30 cellular contexts compared by ENCODE assay signal in the genomic region with DNA sequence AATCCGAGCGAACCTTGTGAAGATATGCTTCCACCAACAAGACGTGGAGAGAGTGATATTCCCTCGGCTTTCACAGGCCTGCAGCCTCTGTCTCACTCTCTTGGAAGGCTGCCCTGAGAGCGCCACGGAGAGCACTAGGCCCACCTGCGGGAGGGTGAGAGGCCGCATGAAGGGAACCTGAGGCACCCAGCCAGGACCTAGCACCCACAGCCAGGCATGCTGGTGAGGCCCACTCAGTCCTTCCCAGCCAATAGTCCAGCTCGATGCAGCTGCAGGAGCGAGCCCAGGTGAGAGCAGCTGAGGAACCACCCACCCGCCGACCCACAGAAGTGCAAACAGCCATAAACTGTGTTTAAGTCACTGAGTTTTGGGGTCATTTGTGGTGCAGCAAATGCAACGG.
"Had no signal": no experiment of that assay in that cellular context is flagged by ENCODE, and none has a peak within 500 bp of the region (broad histone marks: within the 10 kb centered on the region; RNA-seq: fewer than 3 reads in every experiment).

No MANE protein-coding gene starts in this region.

- H3K36me3 ChIP-seq: left lung, neural progenitor cell, pancreas, prostate gland, sigmoid colon, spleen, suprapubic skin, thoracic aorta, tibial artery, uterus had no signal

- H3K4me2 ChIP-seq: neural progenitor cell had no signal

- H3K4me1 Mint-ChIP-seq: immature natural killer cell; mesothelial cell of epicardium; naive B cell; natural killer cell; nephron progenitor cell; stimulated activated effector memory CD8-positive, alpha-beta T cell treated with anti-CD3 and anti-CD28 coated beads, Interleukin-12 subunit alpha, Interleukin-12 subunit beta, amount 100 ng/mL, for 72 hours had no signal

- H3K27ac Mint-ChIP-seq: mesothelial cell of epicardium; natural killer cell; neural progenitor cell; stimulated activated naive CD8-positive, alpha-beta T cell treated with anti-CD3 and anti-CD28 coated beads, Interleukin-15, Interleukin-2, amounts not matched to agents 100 ng/mL and 50 ng/mL, for 24 hours had no signal

- ATAC-seq: left colon; left lung; natural killer cell; pancreas; right cardiac atrium; stimulated activated effector memory CD8-positive, alpha-beta T cell treated with anti-CD3 and anti-CD28 coated beads, Interleukin-12 subunit alpha, Interleukin-12 subunit beta, amount 100 ng/mL, for 72 hours had no signal

- DNase-seq: head of caudate nucleus; hypothalamus; immature natural killer cell; kidney; left colon; left lung; mesendoderm; naive B cell; natural killer cell; nephron progenitor cell; pancreas; retina; sigmoid colon; small intestine; spleen; stimulated activated CD4-positive, alpha-beta T cell treated with anti-CD3 and anti-CD28 coated beads, Interleukin-4, amount 100 ng/mL, for 24 hours; stimulated activated naive CD4-positive, alpha-beta T cell; trophoblast cell; uterus had no signal

- H3K9me3 Mint-ChIP-seq: immature natural killer cell; mesothelial cell of epicardium; natural killer cell; stimulated activated effector memory CD8-positive, alpha-beta T cell treated with anti-CD3 and anti-CD28 coated beads, Interleukin-12 subunit alpha, Interleukin-12 subunit beta, amount 100 ng/mL, for 72 hours; stimulated activated naive CD8-positive, alpha-beta T cell treated with anti-CD3 and anti-CD28 coated beads, Interleukin-15, Interleukin-2, amounts not matched to agents 100 ng/mL and 50 ng/mL, for 24 hours had no signal

- H3K27me3 ChIP-seq: left lung, neural progenitor cell, pancreas, sigmoid colon, spleen, suprapubic skin, tibial artery, uterus had no signal

- H3K9ac ChIP-seq: neural progenitor cell had no signal

- FAIRE-seq: islet of Langerhans, kidney, pancreas, small intestine had no signal

- H2AFZ ChIP-seq: neural progenitor cell had no signal

- H3K4me1 ChIP-seq: left lung, neural progenitor cell, pancreas, prostate gland, spleen, tibial artery, uterus had no signal

- H3K27me3 Mint-ChIP-seq: stimulated activated naive CD8-positive, alpha-beta T cell treated with anti-CD3 and anti-CD28 coated beads, Interleukin-15, Interleukin-2, amounts not matched to agents 100 ng/mL and 50 ng/mL, for 24 hours had no signal

- H3K9me3 ChIP-seq: left lung, pancreas, prostate gland, sigmoid colon, spleen, suprapubic skin, thoracic aorta, tibial artery, uterus had no signal

- H3K27ac ChIP-seq: left lung, neural progenitor cell, pancreas, prostate gland, sigmoid colon, spleen, suprapubic skin, thoracic aorta, tibial artery, uterus had no signal

- H3K4me3 Mint-ChIP-seq: mesothelial cell of epicardium; naive B cell; natural killer cell; nephron progenitor cell; neural progenitor cell; stimulated activated effector memory CD8-positive, alpha-beta T cell treated with anti-CD3 and anti-CD28 coated beads, Interleukin-12 subunit alpha, Interleukin-12 subunit beta, amount 100 ng/mL, for 72 hours; stimulated activated naive CD8-positive, alpha-beta T cell treated with anti-CD3 and anti-CD28 coated beads, Interleukin-15, Interleukin-2, amounts not matched to agents 100 ng/mL and 50 ng/mL, for 24 hours had no signal

- H3K36me3 Mint-ChIP-seq: immature natural killer cell, mesothelial cell of epicardium, naive B cell, natural killer cell, neural progenitor cell had no signal

- H3K4me3 ChIP-seq: left lung, lung, neural progenitor cell, pancreas, prostate gland, sigmoid colon, spleen, suprapubic skin, thoracic aorta, tibial artery, uterus had no signal
